12 cellular contexts compared by ENCODE assay signal in the genomic region with DNA sequence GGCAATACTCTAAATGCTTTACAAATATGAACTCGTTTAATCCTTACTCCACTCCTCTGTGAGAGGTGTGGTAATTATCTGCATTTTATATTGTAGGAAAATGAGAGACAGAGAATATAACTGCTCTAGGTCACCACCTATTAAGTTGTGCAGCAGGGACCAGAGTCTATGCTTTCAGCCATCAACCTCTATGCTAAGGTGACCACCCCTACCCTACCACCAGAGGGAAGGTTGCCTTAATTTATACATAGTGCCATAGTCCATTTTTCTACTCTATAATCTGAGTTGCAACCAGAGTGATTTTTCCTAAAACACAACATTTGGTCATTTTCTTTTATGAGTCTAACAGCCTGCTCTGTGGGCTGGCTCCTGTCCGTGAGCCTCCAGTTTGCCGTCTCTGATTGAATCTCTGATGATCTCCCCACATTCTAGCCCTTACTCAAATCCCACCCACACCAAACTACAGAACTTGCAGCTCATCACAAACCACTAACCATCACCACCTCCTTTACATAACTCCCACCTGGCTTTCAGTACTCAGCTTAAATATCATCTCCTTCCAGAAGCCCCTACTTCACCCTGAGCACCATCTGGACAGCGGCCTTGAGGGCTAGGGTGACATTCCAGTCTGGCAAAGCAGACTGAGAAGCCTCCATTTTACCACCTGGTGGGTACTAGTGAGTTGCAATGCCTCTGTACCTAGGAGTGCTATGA.
DNase-seq lines count a peak whose midpoint lies in the region; ATAC-seq and TF ChIP-seq lines count a peak whose summit lies in the region.
"Had no signal": no experiment of that assay in that cellular context is flagged by ENCODE, and none has a peak within 500 bp of the region (broad histone marks: within the 10 kb centered on the region; RNA-seq: fewer than 3 reads in every experiment).

No MANE protein-coding gene starts in this region.

- H3K9me3 Mint-ChIP-seq in CD8-positive, alpha-beta memory T cell: no peaks in the 10 kb centered on the region
- H3K9me3 Mint-ChIP-seq: CD8-positive, alpha-beta T cell had no signal

- no peak overlapping the region for H3K4me3 Mint-ChIP-seq in CD8-positive, alpha-beta memory T cell
- H3K4me3 Mint-ChIP-seq: CD8-positive, alpha-beta T cell had no signal

- H3K27me3 ChIP-seq in CD8-positive, alpha-beta memory T cell (ENCODE audit: insufficient read depth, low read length, poor library complexity, severe bottlenecking): no peaks in the 10 kb centered on the region
- H3K27me3 ChIP-seq in spleen (replicated peaks in 1 of 7): no peaks in the 10 kb centered on the region
- H3K27me3 ChIP-seq: thyroid gland had no signal

- H3K4me1 ChIP-seq in CD8-positive, alpha-beta memory T cell (ENCODE audit: insufficient read depth, low read length): peaks cover 3% of the 10 kb centered on the region
- H3K4me1 ChIP-seq in spleen: peaks cover 0 to 8% (median 4%) of the 10 kb centered on the region in 6 donors

- H3K36me3 Mint-ChIP-seq in CD8-positive, alpha-beta memory T cell: no peaks in the 10 kb centered on the region
- H3K36me3 Mint-ChIP-seq: CD8-positive, alpha-beta T cell had no signal

- H3K36me3 ChIP-seq in CD8-positive, alpha-beta memory T cell (ENCODE audit: insufficient read depth, low read length): no peaks in the 10 kb centered on the region
- no peaks in the 10 kb centered on the region for H3K36me3 ChIP-seq in spleen
- H3K36me3 ChIP-seq: thyroid gland had no signal

- POLR2A ChIA-PET in CD8-positive, alpha-beta memory T cell (lab: Charles Lee): no interaction called here

- no peaks in the 10 kb centered on the region for H3K9me3 ChIP-seq in CD8-positive, alpha-beta memory T cell (ENCODE audit: low read length)
- H3K9me3 ChIP-seq in spleen: no peaks in the 10 kb centered on the region
- H3K9me3 ChIP-seq: thyroid gland had no signal

- ATAC-seq in GM18502 (IDR thresholded peaks at IDR 0.05; ENCODE audit: poor library complexity, unreplicated experiment) (peak; percentile 80), GM19372 (IDR thresholded peaks at IDR 0.05; ENCODE audit: low read depth, unreplicated experiment) (peak; percentile 59), HG02884 (IDR thresholded peaks at IDR 0.05; ENCODE audit: unreplicated experiment) (peak; percentile 81)
- ATAC-seq: CD8-positive, alpha-beta T cell had no signal

- CTCF ChIA-PET in CD8-positive, alpha-beta memory T cell (lab: Charles Lee): no interaction called here

- peaks cover 1 to 7% (median 7%) of the 10 kb centered on the region in 3 donors for H3K4me1 Mint-ChIP-seq in CD8-positive, alpha-beta memory T cell

- no peak for TF ChIP-seq CTCF in spleen (IDR thresholded peaks at IDR 0.05 in 8 of 11, conservative IDR thresholded peaks at IDR 0.05 in 3 of 11)

- peak overlapping the region in 2 of 8 donors; percentile 2 to 78 for H3K27ac Mint-ChIP-seq in CD8-positive, alpha-beta memory T cell
- H3K27ac Mint-ChIP-seq: CD8-positive, alpha-beta T cell had no signal

- WGBS in spleen, 5 donors: 77 to 83% (median 81%) methylated on average over 4 of the region's 4 CpGs

- intact Hi-C loops in posterior cingulate gyrus (cut with DNase I): no loop called here
- intact Hi-C loops in spleen (cut with DNase I; ENCODE audit: low total_unique reads): no loop called here

- DNase-seq in NCI-H524 (lab: John Stamatoyannopoulos, UW) (peak; percentile 91 to 98), posterior cingulate gyrus (no peak), NCI-H2227 treated with DMSO at 0.1 percent for 48 hours (lab: John Stamatoyannopoulos, UW) (no peak), spleen (no peak)
- no peak for DNase-seq in CD8-positive, alpha-beta memory T cell
- DNase-seq: CD8-positive, alpha-beta T cell; hippocampal formation; mammary epithelial cell; thyroid gland had no signal

- no peak for TF ChIP-seq POLR2A in spleen (IDR thresholded peaks at IDR 0.05)

- H3K4me3 ChIP-seq in CD8-positive, alpha-beta memory T cell (ENCODE audit: low read length): no peak overlapping the region
- H3K4me3 ChIP-seq in spleen: no peak overlapping the region
- H3K4me3 ChIP-seq: thyroid gland had no signal

- H3K27ac ChIP-seq in CD8-positive, alpha-beta memory T cell (ENCODE audit: low read depth, low read length): no peak overlapping the region
- H3K27ac ChIP-seq in spleen: no peak overlapping the region
- H3K27ac ChIP-seq: thyroid gland had no signal

- H3K27me3 Mint-ChIP-seq in CD8-positive, alpha-beta memory T cell: peaks cover 0 to 2% of the 10 kb centered on the region in 2 donors

Comparison
In these comparisons a context has a peak if more than half of its experiments do, and no peak if none do; other contexts are left out.
1. DNase-seq: peak in NCI-H524 (2 of 2); none in posterior cingulate gyrus (0 of 10), CD8-positive, alpha-beta memory T cell (0 of 5), NCI-H2227 treated with DMSO at 0.1 percent for 48 hours (single experiment) and spleen (single experiment).
2. Peak in every context shown above with its lines, with median percentiles within 50 percentile points of each other: ATAC-seq.